Comparison of ENCODE assay signal across 1 cellular context in the genomic region with DNA sequence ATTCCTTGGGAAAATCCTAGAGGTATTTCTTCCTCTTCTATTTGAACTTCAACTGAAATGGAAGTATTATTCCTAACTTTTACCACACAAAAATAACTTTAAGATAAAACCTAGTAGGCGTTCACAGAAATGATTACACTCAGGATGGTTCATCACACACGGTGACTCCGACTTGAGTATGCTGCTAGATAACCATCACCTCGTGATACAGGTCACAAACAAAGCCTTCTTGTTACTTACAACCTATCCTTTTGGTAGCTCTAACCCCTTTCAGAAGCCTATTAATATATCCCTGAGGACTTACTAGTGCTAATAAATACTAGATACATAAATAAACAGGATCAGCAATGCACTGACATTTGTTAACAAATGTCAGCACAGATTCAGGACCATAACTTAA.
TF ChIP-seq lines count a peak whose summit lies in the region.

No MANE protein-coding gene starts in this region.

TF ChIP-seq in HCT116, 20 proteins besides CTCF, POLR2A, EP300 and RAD21 (continued from another document):
- TF ChIP-seq, protein P1, sequence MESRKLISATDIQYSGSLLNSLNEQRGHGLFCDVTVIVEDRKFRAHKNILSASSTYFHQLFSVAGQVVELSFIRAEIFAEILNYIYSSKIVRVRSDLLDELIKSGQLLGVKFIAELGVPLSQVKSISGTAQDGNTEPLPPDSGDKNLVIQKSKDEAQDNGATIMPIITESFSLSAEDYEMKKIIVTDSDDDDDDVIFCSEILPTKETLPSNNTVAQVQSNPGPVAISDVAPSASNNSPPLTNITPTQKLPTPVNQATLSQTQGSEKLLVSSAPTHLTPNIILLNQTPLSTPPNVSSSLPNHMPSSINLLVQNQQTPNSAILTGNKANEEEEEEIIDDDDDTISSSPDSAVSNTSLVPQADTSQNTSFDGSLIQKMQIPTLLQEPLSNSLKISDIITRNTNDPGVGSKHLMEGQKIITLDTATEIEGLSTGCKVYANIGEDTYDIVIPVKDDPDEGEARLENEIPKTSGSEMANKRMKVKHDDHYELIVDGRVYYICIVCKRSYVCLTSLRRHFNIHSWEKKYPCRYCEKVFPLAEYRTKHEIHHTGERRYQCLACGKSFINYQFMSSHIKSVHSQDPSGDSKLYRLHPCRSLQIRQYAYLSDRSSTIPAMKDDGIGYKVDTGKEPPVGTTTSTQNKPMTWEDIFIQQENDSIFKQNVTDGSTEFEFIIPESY (IDR thresholded peaks at IDR 0.05; ENCODE audit: extremely low read depth, insufficient replicate concordance, low read length): no peak
- no peak for TF ChIP-seq SIN3A (IDR thresholded peaks at IDR 0.05; ENCODE audit: low read depth)
- no peak for TF ChIP-seq ELF1 (IDR thresholded peaks at IDR 0.05; ENCODE audit: borderline replicate concordance, low read depth)
- no peak for TF ChIP-seq ZNF274 (IDR thresholded peaks at IDR 0.05; ENCODE audit: low read depth, low read length)
- TF ChIP-seq, protein P2, sequence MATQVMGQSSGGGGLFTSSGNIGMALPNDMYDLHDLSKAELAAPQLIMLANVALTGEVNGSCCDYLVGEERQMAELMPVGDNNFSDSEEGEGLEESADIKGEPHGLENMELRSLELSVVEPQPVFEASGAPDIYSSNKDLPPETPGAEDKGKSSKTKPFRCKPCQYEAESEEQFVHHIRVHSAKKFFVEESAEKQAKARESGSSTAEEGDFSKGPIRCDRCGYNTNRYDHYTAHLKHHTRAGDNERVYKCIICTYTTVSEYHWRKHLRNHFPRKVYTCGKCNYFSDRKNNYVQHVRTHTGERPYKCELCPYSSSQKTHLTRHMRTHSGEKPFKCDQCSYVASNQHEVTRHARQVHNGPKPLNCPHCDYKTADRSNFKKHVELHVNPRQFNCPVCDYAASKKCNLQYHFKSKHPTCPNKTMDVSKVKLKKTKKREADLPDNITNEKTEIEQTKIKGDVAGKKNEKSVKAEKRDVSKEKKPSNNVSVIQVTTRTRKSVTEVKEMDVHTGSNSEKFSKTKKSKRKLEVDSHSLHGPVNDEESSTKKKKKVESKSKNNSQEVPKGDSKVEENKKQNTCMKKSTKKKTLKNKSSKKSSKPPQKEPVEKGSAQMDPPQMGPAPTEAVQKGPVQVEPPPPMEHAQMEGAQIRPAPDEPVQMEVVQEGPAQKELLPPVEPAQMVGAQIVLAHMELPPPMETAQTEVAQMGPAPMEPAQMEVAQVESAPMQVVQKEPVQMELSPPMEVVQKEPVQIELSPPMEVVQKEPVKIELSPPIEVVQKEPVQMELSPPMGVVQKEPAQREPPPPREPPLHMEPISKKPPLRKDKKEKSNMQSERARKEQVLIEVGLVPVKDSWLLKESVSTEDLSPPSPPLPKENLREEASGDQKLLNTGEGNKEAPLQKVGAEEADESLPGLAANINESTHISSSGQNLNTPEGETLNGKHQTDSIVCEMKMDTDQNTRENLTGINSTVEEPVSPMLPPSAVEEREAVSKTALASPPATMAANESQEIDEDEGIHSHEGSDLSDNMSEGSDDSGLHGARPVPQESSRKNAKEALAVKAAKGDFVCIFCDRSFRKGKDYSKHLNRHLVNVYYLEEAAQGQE (IDR thresholded peaks at IDR 0.05; ENCODE audit: low read depth): no peak
- no peak for TF ChIP-seq SRF (IDR thresholded peaks at IDR 0.05; ENCODE audit: low read depth)
- TF ChIP-seq JUND (IDR thresholded peaks at IDR 0.05): no peak
- no peak for TF ChIP-seq YY1 (IDR thresholded peaks at IDR 0.05; ENCODE audit: extremely low read depth, insufficient replicate concordance, low read depth, low read length)
